ENCODE assay signal across 15 cellular contexts in genomic region chr2:169464508-169465386, GRCh38. TPM values are rescaled to one million over a fixed set of nuclear protein-coding genes. Genes with fewer than 3 reads are reported as not detected.
DNase-seq lines count a peak whose midpoint lies in the region; TF ChIP-seq lines count a peak whose summit lies in the region.
"Had no signal": no experiment of that assay in that cellular context is flagged by ENCODE, and none has a peak within 500 bp of the region (broad histone marks: within the 10 kb centered on the region; RNA-seq: fewer than 3 reads in every experiment).

No MANE protein-coding gene starts in this region.

- no peak for DNase-seq in activated naive CD4-positive, alpha-beta T cell treated with anti-CD3 and anti-CD28 coated beads, Interleukin-2, amount 50 U/mL, for 16 hours
- peak; percentile 19 for DNase-seq in NCI-H526 treated with DMSO at 0.1 percent for 48 hours (lab: John Stamatoyannopoulos, UW)
- DNase-seq in amniotic epithelial cell (ENCODE audit: low read depth) = peak; percentile 11
- no peak for DNase-seq in T1000 (lab: John Stamatoyannopoulos, UW)
- no peak for DNase-seq in cerebellar nuclear complex (lab: John Stamatoyannopoulos, UW)
- no peak for DNase-seq in thyroid gland
- DNase-seq: C1 segment of cervical spinal cord; central memory CD4-positive, alpha-beta T cell; NCI-H1436 treated with DMSO at 0.1 percent for 48 hours; Peyer's patch; stimulated activated CD4-positive, alpha-beta T cell treated with anti-CD3 and anti-CD28 coated beads, Interleukin-12 subunit alpha, Interleukin-12 subunit beta, amount 100 ng/mL, for 4 hours had no signal

- H3K4me3 ChIP-seq in thyroid gland (replicated peaks in 1 of 3) = no peak overlapping the region
- H3K4me3 ChIP-seq: Peyer's patch, vagina had no signal

- H3K27me3 Mint-ChIP-seq in activated naive CD4-positive, alpha-beta T cell treated with anti-CD3 and anti-CD28 coated beads, Interleukin-2, amount 50 U/mL, for 24 hours = no peaks in the 10 kb centered on the region
- no peaks in the 10 kb centered on the region for H3K27me3 Mint-ChIP-seq in stimulated activated naive CD8-positive, alpha-beta T cell treated with anti-CD3 and anti-CD28 coated beads, Interleukin-15, Interleukin-2, amounts not matched to agents 100 ng/mL and 50 ng/mL, for 24 hours
- H3K27me3 Mint-ChIP-seq: natural killer cell treated with Interleukin-12 subunit alpha and Interleukin-12 subunit beta and Interleukin-15 and Interleukin-18, amount 100 ng/mL, for 72 hours had no signal

- no peaks in the 10 kb centered on the region for H3K9me3 Mint-ChIP-seq in activated naive CD4-positive, alpha-beta T cell treated with anti-CD3 and anti-CD28 coated beads, Interleukin-2, amount 50 U/mL, for 24 hours
- H3K9me3 Mint-ChIP-seq in stimulated activated naive CD8-positive, alpha-beta T cell treated with anti-CD3 and anti-CD28 coated beads, Interleukin-15, Interleukin-2, amounts not matched to agents 100 ng/mL and 50 ng/mL, for 24 hours = no peaks in the 10 kb centered on the region
- H3K9me3 Mint-ChIP-seq: natural killer cell treated with Interleukin-12 subunit alpha and Interleukin-12 subunit beta and Interleukin-15 and Interleukin-18, amount 100 ng/mL, for 72 hours had no signal

- no peaks in the 10 kb centered on the region for H3K4me1 Mint-ChIP-seq in activated naive CD4-positive, alpha-beta T cell treated with anti-CD3 and anti-CD28 coated beads, Interleukin-2, amount 50 U/mL, for 24 hours
- no peaks in the 10 kb centered on the region for H3K4me1 Mint-ChIP-seq in stimulated activated naive CD8-positive, alpha-beta T cell treated with anti-CD3 and anti-CD28 coated beads, Interleukin-15, Interleukin-2, amounts not matched to agents 100 ng/mL and 50 ng/mL, for 24 hours (ENCODE audit: low read depth)

- H3K27ac Mint-ChIP-seq in activated naive CD4-positive, alpha-beta T cell treated with anti-CD3 and anti-CD28 coated beads, Interleukin-2, amount 50 U/mL, for 24 hours = peak overlapping the region; percentile 59
- H3K27ac Mint-ChIP-seq in stimulated activated naive CD8-positive, alpha-beta T cell treated with anti-CD3 and anti-CD28 coated beads, Interleukin-15, Interleukin-2, amounts not matched to agents 100 ng/mL and 50 ng/mL, for 24 hours = peak overlapping the region; percentile 10
- H3K27ac Mint-ChIP-seq: natural killer cell treated with Interleukin-12 subunit alpha and Interleukin-12 subunit beta and Interleukin-15 and Interleukin-18, amount 100 ng/mL, for 72 hours had no signal

- no peak for TF ChIP-seq CTCF in thyroid gland (IDR thresholded peaks at IDR 0.05)

- H3K36me3 ChIP-seq in thyroid gland = no peaks in the 10 kb centered on the region
- H3K36me3 ChIP-seq: Peyer's patch, vagina had no signal

- no peak overlapping the region for H3K27ac ChIP-seq in thyroid gland
- H3K27ac ChIP-seq: Peyer's patch, vagina had no signal

- intact Hi-C loops in thyroid gland (cut with DNase I) = no loop called here

- H3K27me3 ChIP-seq in thyroid gland = no peaks in the 10 kb centered on the region
- H3K27me3 ChIP-seq: Peyer's patch, vagina had no signal

- no peak overlapping the region for H3K4me3 Mint-ChIP-seq in activated naive CD4-positive, alpha-beta T cell treated with anti-CD3 and anti-CD28 coated beads, Interleukin-2, amount 50 U/mL, for 24 hours
- no peak overlapping the region for H3K4me3 Mint-ChIP-seq in stimulated activated naive CD8-positive, alpha-beta T cell treated with anti-CD3 and anti-CD28 coated beads, Interleukin-15, Interleukin-2, amounts not matched to agents 100 ng/mL and 50 ng/mL, for 24 hours
- H3K4me3 Mint-ChIP-seq: natural killer cell treated with Interleukin-12 subunit alpha and Interleukin-12 subunit beta and Interleukin-15 and Interleukin-18, amount 100 ng/mL, for 72 hours had no signal

- H3K36me3 Mint-ChIP-seq in activated naive CD4-positive, alpha-beta T cell treated with anti-CD3 and anti-CD28 coated beads, Interleukin-2, amount 50 U/mL, for 24 hours = no peaks in the 10 kb centered on the region
- H3K36me3 Mint-ChIP-seq in stimulated activated naive CD8-positive, alpha-beta T cell treated with anti-CD3 and anti-CD28 coated beads, Interleukin-15, Interleukin-2, amounts not matched to agents 100 ng/mL and 50 ng/mL, for 24 hours (ENCODE audit: low read depth) = no peaks in the 10 kb centered on the region
- H3K36me3 Mint-ChIP-seq: natural killer cell treated with Interleukin-12 subunit alpha and Interleukin-12 subunit beta and Interleukin-15 and Interleukin-18, amount 100 ng/mL, for 72 hours had no signal

- 82 to 92% methylated on average over 4 of the region's 4 CpGs for WGBS in thyroid gland, 2 donors

- H3K9me3 ChIP-seq in thyroid gland = no peaks in the 10 kb centered on the region
- H3K9me3 ChIP-seq: Peyer's patch, vagina had no signal

- no peak for TF ChIP-seq POLR2A in thyroid gland (IDR thresholded peaks at IDR 0.05)

- peaks cover 0 to 4% of the 10 kb centered on the region in 2 donors for H3K4me1 ChIP-seq in thyroid gland
- H3K4me1 ChIP-seq: Peyer's patch had no signal

RNA-seq across cellular contexts. Expression of gene BBS5, which starts 14.5 kb away (rescaled TPM):
- total RNA-seq in thyroid gland = 10 to 100 TPM; 10.5 to 20.7 (median 17.5) TPM

RNA-seq across cellular contexts. Expression of gene KLHL41, which starts 44.8 kb away (rescaled TPM):
- total RNA-seq in thyroid gland = 1 to 10 TPM; 1.9 to 4.9 (median 2.7) TPM
- total RNA-seq: natural killer cell treated with Interleukin-12 subunit alpha and Interleukin-12 subunit beta and Interleukin-15 and Interleukin-18, amount 100 ng/mL, for 72 hours had no signal

Comparison
In these comparisons a context has a peak if more than half of its experiments do, and no peak if none do; other contexts are left out.
1. DNase-seq: peak in NCI-H526 treated with DMSO at 0.1 percent for 48 hours (single experiment) and amniotic epithelial cell (single experiment); none in activated naive CD4-positive, alpha-beta T cell treated with anti-CD3 and anti-CD28 coated beads, Interleukin-2, amount 50 U/mL, for 16 hours (single experiment), T1000 (single experiment), cerebellar nuclear complex (0 of 2) and thyroid gland (0 of 2).